ENCODE assay signal across 2 cellular contexts in genomic region chr14:91947196-91948184, GRCh38.
TF ChIP-seq lines count a peak whose summit lies in the region.

Gene FBLN5, minus strand, starts transcription at chr14:91947694. Its CDS starts 465 bp downstream, at chr14:91947229.

TF ChIP-seq in SK-N-SH treated with all-trans-retinoic acid at 6 μM for 48 hours, 23 proteins besides CTCF, POLR2A, EP300 and RAD21 (continued from another document):
- TF ChIP-seq POU6F1 (CRISPR knock-in tag; IDR thresholded peaks at IDR 0.05; ENCODE audit: borderline replicate concordance, low read depth): no peak
- no peak for TF ChIP-seq BACH2 (CRISPR knock-in tag; IDR thresholded peaks at IDR 0.05; ENCODE audit: borderline replicate concordance)
- TF ChIP-seq CREB5 (CRISPR knock-in tag; IDR thresholded peaks at IDR 0.05; ENCODE audit: low read depth): no peak
- TF ChIP-seq ZC3H10 (CRISPR knock-in tag; IDR thresholded peaks at IDR 0.05): no peak
- no peak for TF ChIP-seq ZNF70 (CRISPR knock-in tag; IDR thresholded peaks at IDR 0.05)

TF ChIP-seq in K562, 482 proteins besides CTCF, POLR2A, EP300 and RAD21 (continued from another document):
- TF ChIP-seq PBX2 (CRISPR knock-in tag; IDR thresholded peaks at IDR 0.05; ENCODE audit: low read depth) (no peak), PBX2 (tag; conservative IDR thresholded peaks at IDR 0.05; ENCODE audit: low read depth) (no peak), GTF2F1 (IDR thresholded peaks at IDR 0.05; ENCODE audit: low read depth, low read length) (no peak)
